Comparison of ENCODE assay signal across 1 cellular context in the genomic region with DNA sequence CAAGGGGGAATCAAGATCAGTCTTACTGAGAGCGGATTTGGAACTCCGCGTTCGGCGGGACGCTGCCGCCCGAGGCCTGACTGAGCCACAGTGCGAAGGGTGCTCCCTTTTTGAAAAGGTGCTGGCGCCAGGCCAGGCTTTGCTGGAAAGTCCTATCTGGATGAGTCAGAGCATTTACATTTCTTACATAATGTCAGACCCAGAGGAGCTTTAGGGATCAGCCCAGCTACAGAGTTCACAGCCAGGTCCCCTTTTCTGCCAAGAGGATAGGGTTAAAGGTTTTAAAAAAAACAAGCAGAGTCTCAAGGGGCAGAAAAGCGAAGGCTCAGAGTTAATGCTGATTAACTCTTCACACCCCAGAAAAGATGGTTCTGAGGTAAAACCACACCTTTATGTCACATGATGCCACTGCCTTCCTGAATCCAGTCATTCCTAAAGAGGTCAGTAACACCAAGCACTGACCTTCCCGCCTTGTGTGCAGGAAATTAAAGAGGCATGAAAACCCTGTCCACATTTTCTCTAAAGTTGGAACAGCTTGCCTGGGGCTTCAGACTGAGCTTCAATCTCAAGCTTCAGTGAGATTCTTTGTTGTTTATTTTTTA.
TF ChIP-seq lines count a peak whose summit lies in the region.

No MANE protein-coding gene starts in this region.

TF ChIP-seq in HEK293, 187 proteins besides CTCF, POLR2A, EP300 and RAD21 (continued from another document):
- peak; percentile 62 for TF ChIP-seq ZNF629 (tag by site-specific recombination; IDR thresholded peaks at IDR 0.05)
- TF ChIP-seq, protein P1, sequence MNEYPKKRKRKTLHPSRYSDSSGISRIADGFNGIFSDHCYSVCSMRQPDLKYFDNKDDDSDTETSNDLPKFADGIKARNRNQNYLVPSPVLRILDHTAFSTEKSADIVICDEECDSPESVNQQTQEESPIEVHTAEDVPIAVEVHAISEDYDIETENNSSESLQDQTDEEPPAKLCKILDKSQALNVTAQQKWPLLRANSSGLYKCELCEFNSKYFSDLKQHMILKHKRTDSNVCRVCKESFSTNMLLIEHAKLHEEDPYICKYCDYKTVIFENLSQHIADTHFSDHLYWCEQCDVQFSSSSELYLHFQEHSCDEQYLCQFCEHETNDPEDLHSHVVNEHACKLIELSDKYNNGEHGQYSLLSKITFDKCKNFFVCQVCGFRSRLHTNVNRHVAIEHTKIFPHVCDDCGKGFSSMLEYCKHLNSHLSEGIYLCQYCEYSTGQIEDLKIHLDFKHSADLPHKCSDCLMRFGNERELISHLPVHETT (tag by site-specific recombination; IDR thresholded peaks at IDR 0.05) = 0 out of 2 replicates have a peak, but pooled peaks have one; percentile 24
- no peak for TF ChIP-seq ZNF521 (tag by site-specific recombination; IDR thresholded peaks at IDR 0.05)
- TF ChIP-seq, protein P2, sequence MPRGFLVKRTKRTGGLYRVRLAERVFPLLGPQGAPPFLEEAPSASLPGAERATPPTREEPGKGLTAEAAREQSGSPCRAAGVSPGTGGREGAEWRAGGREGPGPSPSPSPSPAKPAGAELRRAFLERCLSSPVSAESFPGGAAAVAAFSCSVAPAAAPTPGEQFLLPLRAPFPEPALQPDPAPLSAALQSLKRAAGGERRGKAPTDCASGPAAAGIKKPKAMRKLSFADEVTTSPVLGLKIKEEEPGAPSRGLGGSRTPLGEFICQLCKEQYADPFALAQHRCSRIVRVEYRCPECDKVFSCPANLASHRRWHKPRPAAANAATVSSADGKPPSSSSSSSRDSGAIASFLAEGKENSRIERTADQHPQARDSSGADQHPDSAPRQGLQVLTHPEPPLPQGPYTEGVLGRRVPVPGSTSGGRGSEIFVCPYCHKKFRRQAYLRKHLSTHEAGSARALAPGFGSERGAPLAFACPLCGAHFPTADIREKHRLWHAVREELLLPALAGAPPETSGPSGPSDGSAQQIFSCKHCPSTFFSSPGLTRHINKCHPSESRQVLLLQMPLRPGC (tag by site-specific recombination; IDR thresholded peaks at IDR 0.05) = no peak
- peak; percentile 37; the same call in 1 of the 2 replicates for TF ChIP-seq ZFP69B (tag by site-specific recombination; IDR thresholded peaks at IDR 0.05)
- TF ChIP-seq, protein P3, sequence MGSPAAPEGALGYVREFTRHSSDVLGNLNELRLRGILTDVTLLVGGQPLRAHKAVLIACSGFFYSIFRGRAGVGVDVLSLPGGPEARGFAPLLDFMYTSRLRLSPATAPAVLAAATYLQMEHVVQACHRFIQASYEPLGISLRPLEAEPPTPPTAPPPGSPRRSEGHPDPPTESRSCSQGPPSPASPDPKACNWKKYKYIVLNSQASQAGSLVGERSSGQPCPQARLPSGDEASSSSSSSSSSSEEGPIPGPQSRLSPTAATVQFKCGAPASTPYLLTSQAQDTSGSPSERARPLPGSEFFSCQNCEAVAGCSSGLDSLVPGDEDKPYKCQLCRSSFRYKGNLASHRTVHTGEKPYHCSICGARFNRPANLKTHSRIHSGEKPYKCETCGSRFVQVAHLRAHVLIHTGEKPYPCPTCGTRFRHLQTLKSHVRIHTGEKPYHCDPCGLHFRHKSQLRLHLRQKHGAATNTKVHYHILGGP (tag by site-specific recombination; IDR thresholded peaks at IDR 0.05) = peak; percentile 88
- TF ChIP-seq ZNF366 (tag by site-specific recombination; conservative IDR thresholded peaks at IDR 0.05) = peak; percentile 73
- peak; percentile 88 for TF ChIP-seq ZNF184 (tag by site-specific recombination; IDR thresholded peaks at IDR 0.05)
- TF ChIP-seq ZNF394 (tag by site-specific recombination; IDR thresholded peaks at IDR 0.05; ENCODE audit: borderline replicate concordance) = peak; percentile 92
- peak; percentile 7; the same call in 1 of the 2 replicates for TF ChIP-seq SP7 (tag by site-specific recombination; IDR thresholded peaks at IDR 0.05)
- TF ChIP-seq ZBTB7A (tag by site-specific recombination; IDR thresholded peaks at IDR 0.05; ENCODE audit: low read depth) = 0 out of 2 replicates have a peak, but pooled peaks have one; percentile 1
- TF ChIP-seq FEZF1 (tag by site-specific recombination; IDR thresholded peaks at IDR 0.05) = no peak
- TF ChIP-seq TRIM28 (IDR thresholded peaks at IDR 0.05; ENCODE audit: borderline replicate concordance, low read length) = peak; percentile 80; the same call in 1 of the 2 replicates
- no peak for TF ChIP-seq SP3 (tag by site-specific recombination; IDR thresholded peaks at IDR 0.05)
- peak; percentile 91 for TF ChIP-seq MZF1 (tag by site-specific recombination; IDR thresholded peaks at IDR 0.05; ENCODE audit: borderline replicate concordance)
- no peak for TF ChIP-seq ZNF175 (tag by site-specific recombination; IDR thresholded peaks at IDR 0.05)
- no peak for TF ChIP-seq OSR2 (tag by site-specific recombination; IDR thresholded peaks at IDR 0.05)
- TF ChIP-seq TCF7L2 (IDR thresholded peaks at IDR 0.05; ENCODE audit: borderline replicate concordance, low read depth, low read length) = 0 out of 2 replicates have a peak, but pooled peaks have one; percentile 23
- peak; percentile 93 for TF ChIP-seq ZBTB48 (tag by site-specific recombination; IDR thresholded peaks at IDR 0.05)
- 0 out of 2 replicates have a peak, but pooled peaks have one; percentile 62 for TF ChIP-seq ZNF24 (tag by site-specific recombination; IDR thresholded peaks at IDR 0.05)
- TF ChIP-seq ZNF660 (tag by site-specific recombination; IDR thresholded peaks at IDR 0.05) = peak; percentile 99
- no peak for TF ChIP-seq ZNF311 (tag by site-specific recombination; IDR thresholded peaks at IDR 0.05; ENCODE audit: borderline replicate concordance)
- TF ChIP-seq ZSCAN23 (tag by site-specific recombination; IDR thresholded peaks at IDR 0.05) = 0 out of 2 replicates have a peak, but pooled peaks have one; percentile 5
- peak; percentile 13; the same call in 1 of the 2 replicates for TF ChIP-seq ZBTB17 (tag by site-specific recombination; IDR thresholded peaks at IDR 0.05)
- TF ChIP-seq BCL11B (tag by site-specific recombination; IDR thresholded peaks at IDR 0.05; ENCODE audit: low read depth) = no peak
- TF ChIP-seq ZEB2 (tag by site-specific recombination; IDR thresholded peaks at IDR 0.05) = peak; percentile 25; the same call in 1 of the 2 replicates
- TF ChIP-seq, protein P4, sequence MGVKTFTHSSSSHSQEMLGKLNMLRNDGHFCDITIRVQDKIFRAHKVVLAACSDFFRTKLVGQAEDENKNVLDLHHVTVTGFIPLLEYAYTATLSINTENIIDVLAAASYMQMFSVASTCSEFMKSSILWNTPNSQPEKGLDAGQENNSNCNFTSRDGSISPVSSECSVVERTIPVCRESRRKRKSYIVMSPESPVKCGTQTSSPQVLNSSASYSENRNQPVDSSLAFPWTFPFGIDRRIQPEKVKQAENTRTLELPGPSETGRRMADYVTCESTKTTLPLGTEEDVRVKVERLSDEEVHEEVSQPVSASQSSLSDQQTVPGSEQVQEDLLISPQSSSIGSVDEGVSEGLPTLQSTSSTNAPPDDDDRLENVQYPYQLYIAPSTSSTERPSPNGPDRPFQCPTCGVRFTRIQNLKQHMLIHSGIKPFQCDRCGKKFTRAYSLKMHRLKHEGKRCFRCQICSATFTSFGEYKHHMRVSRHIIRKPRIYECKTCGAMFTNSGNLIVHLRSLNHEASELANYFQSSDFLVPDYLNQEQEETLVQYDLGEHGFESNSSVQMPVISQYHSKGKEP (tag by site-specific recombination; IDR thresholded peaks at IDR 0.05) = peak; percentile 68; the same call in 1 of the 2 replicates
- TF ChIP-seq, protein P5, sequence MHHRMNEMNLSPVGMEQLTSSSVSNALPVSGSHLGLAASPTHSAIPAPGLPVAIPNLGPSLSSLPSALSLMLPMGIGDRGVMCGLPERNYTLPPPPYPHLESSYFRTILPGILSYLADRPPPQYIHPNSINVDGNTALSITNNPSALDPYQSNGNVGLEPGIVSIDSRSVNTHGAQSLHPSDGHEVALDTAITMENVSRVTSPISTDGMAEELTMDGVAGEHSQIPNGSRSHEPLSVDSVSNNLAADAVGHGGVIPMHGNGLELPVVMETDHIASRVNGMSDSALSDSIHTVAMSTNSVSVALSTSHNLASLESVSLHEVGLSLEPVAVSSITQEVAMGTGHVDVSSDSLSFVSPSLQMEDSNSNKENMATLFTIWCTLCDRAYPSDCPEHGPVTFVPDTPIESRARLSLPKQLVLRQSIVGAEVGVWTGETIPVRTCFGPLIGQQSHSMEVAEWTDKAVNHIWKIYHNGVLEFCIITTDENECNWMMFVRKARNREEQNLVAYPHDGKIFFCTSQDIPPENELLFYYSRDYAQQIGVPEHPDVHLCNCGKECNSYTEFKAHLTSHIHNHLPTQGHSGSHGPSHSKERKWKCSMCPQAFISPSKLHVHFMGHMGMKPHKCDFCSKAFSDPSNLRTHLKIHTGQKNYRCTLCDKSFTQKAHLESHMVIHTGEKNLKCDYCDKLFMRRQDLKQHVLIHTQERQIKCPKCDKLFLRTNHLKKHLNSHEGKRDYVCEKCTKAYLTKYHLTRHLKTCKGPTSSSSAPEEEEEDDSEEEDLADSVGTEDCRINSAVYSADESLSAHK (tag by site-specific recombination; IDR thresholded peaks at IDR 0.05) = no peak
- TF ChIP-seq, protein P6, sequence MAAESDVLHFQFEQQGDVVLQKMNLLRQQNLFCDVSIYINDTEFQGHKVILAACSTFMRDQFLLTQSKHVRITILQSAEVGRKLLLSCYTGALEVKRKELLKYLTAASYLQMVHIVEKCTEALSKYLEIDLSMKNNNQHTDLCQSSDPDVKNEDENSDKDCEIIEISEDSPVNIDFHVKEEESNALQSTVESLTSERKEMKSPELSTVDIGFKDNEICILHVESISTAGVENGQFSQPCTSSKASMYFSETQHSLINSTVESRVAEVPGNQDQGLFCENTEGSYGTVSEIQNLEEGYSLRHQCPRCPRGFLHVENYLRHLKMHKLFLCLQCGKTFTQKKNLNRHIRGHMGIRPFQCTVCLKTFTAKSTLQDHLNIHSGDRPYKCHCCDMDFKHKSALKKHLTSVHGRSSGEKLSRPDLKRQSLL (tag by site-specific recombination; IDR thresholded peaks at IDR 0.05) = peak; percentile 24
- TF ChIP-seq ZNF558 (tag by site-specific recombination; IDR thresholded peaks at IDR 0.05) = 0 out of 2 replicates have a peak, but pooled peaks have one; percentile 15
- TF ChIP-seq ZSCAN30 (tag by site-specific recombination; IDR thresholded peaks at IDR 0.05) = 0 out of 2 replicates have a peak, but pooled peaks have one; percentile 28
- TF ChIP-seq BCL11A (tag by site-specific recombination; IDR thresholded peaks at IDR 0.05; ENCODE audit: low read depth) = no peak
